1 cellular context compared by ENCODE assay signal in the genomic region with DNA sequence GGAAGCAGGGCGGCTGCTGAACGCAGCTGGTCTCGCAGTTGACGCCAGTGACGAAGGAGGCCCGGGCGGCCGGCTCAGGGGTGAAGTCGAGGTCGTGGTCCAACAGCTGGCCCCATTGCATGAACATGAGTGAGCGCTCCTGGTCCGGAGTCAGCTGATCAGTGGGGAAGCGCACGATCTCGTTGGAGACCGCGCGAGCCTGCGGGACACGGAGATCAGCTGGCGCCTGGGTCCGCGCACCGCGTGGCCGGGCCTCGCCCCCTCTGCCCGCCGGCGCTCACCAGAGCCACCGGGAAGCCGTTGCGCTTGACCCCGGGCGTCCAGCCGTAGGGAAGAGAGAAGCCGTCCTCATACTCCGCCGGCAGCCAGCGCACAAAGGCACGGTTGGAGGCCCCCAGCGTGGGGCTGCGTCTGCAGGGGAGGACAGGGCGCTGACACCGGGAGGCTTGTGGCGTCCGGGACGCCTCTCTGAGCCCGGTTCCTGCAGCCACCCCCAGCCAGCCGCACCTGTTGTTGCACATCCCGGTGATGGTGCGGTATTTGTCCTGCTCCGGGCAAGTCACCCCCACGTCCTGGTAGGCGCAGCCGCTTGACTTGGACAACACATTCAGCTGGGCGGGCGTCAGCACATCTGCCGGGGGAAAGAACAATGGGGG.
TF ChIP-seq lines count a peak whose summit lies in the region.

No MANE protein-coding gene starts in this region.

TF ChIP-seq in IMR-90, 13 proteins besides CTCF, POLR2A, EP300 and RAD21:
- TF ChIP-seq NFE2L2 (IDR thresholded peaks at IDR 0.05; ENCODE audit: low read depth, low read length) (no peak), RFX5 (IDR thresholded peaks at IDR 0.05; ENCODE audit: low read depth, low read length) (no peak), CHD1 (IDR thresholded peaks at IDR 0.05; ENCODE audit: low read depth, low read length) (no peak), MAFK (IDR thresholded peaks at IDR 0.05; ENCODE audit: low read depth, low read length) (no peak), MXI1 (IDR thresholded peaks at IDR 0.05; ENCODE audit: borderline replicate concordance, low read depth, low read length) (no peak), RCOR1 (IDR thresholded peaks at IDR 0.05; ENCODE audit: insufficient replicate concordance, low read length) (no peak)
- TF ChIP-seq, protein P1, sequence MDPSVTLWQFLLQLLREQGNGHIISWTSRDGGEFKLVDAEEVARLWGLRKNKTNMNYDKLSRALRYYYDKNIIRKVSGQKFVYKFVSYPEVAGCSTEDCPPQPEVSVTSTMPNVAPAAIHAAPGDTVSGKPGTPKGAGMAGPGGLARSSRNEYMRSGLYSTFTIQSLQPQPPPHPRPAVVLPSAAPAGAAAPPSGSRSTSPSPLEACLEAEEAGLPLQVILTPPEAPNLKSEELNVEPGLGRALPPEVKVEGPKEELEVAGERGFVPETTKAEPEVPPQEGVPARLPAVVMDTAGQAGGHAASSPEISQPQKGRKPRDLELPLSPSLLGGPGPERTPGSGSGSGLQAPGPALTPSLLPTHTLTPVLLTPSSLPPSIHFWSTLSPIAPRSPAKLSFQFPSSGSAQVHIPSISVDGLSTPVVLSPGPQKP (IDR thresholded peaks at IDR 0.05; ENCODE audit: borderline replicate concordance, low read depth, low read length) = no peak
TF ChIP-seq in IMR-90: peak in this region for 0.
